13 cellular contexts compared by ENCODE assay signal in the genomic region with DNA sequence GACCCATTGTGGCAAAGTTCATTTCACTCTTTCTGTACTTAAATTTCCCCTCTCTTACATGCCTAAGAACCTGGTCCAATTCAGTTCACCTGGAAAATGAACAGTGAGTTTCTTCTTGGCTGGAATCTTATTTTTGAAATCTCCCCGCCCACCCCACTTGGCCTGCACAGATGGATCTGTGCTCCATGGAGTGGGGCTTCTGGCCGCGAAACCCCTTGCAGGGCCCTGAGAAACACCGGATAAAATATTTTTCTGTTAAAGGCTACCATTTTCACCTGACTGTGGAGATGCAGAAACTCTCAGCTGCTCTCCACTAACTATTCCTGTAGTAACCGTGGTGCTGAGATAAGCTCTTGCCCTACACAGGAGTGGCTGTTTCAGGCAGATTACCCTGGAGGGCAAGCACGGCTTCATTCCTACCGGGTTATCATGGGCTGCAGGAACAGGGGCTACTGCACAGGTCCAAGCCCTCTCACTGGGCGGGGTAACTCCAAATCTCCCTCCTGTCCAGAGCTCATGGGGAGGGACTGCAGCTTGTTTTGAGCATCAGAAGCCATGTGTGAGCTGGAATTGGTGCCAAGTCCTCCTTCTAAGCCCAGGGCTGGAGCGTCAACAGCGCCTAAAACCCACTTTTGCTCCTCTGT.
DNase-seq lines count a peak whose midpoint lies in the region; ATAC-seq, FAIRE-seq and TF ChIP-seq lines count a peak whose summit lies in the region.
"Had no signal": no experiment of that assay in that cellular context is flagged by ENCODE, and none has a peak within 500 bp of the region (broad histone marks: within the 10 kb centered on the region; RNA-seq: fewer than 3 reads in every experiment).

No MANE protein-coding gene starts in this region.

- no peak overlapping the region for H2AFZ ChIP-seq in H1 (ENCODE audit: low read length)

- ATAC-seq in Right ventricle myocardium inferior = peak; percentile 62
- ATAC-seq in lung (ENCODE audit: insufficient read depth, low FRiP score) = no peak
- no peak for ATAC-seq in HG02870 (IDR thresholded peaks at IDR 0.05; ENCODE audit: unreplicated experiment)
- no peak for ATAC-seq in gastroesophageal sphincter

- H3K23me2 ChIP-seq in H1 (ENCODE audit: low read depth, low read length) = peaks cover 7% of the 10 kb centered on the region

- H3K27ac Mint-ChIP-seq in activated naive CD4-positive, alpha-beta T cell treated with anti-CD3 and anti-CD28 coated beads, Interleukin-2, amount 10 ng/mL, durations not matched to agents 7 days and 5 days = no peak overlapping the region

- peaks cover 60% of the 10 kb centered on the region for H3K27me3 Mint-ChIP-seq in activated naive CD4-positive, alpha-beta T cell treated with anti-CD3 and anti-CD28 coated beads, Interleukin-2, amount 10 ng/mL, durations not matched to agents 7 days and 5 days

- H3K27me3 ChIP-seq in H1 (replicated peaks in 1 of 4; ENCODE audit: control insufficient read depth in 3 of 4, extremely low read depth in 1 of 4, insufficient read depth in 3 of 4, low read length in 3 of 4) (no peaks in the 10 kb centered on the region), lung (ENCODE audit: control insufficient read depth, insufficient read depth) (no peaks in the 10 kb centered on the region), gastroesophageal sphincter (no peaks in the 10 kb centered on the region)

- no peak for TF ChIP-seq EP300 in H1 (IDR thresholded peaks at IDR 0.05; ENCODE audit: borderline replicate concordance in 1 of 2, low read depth in 2 of 2, low read length in 2 of 2)
- no peak for TF ChIP-seq EP300 in gastroesophageal sphincter (IDR thresholded peaks at IDR 0.05)

- no peak overlapping the region for H3K23ac ChIP-seq in H1 (ENCODE audit: insufficient read length)

- H2AK5ac ChIP-seq in H1 (ENCODE audit: low read depth, low read length) = no peak overlapping the region

- DNase-seq in Right ventricle myocardium inferior (ENCODE audit: missing footprints) (no peak), cardiac septum (ENCODE audit: low spot score) (no peak), H1 (ENCODE audit: low read depth in 1 of 2, low spot score in 2 of 2) (no peak), lung (ENCODE audit: low spot score) (no peak), MV-4-11 (lab: John Stamatoyannopoulos, UW) (no peak)
- DNase-seq in activated naive CD4-positive, alpha-beta T cell treated with anti-CD3 and anti-CD28 coated beads, Interleukin-2, amount 10 ng/mL, durations not matched to agents 7 days and 5 days = no peak
- DNase-seq: activated CD4-positive, alpha-beta T cell treated with anti-CD3 and anti-CD28 coated beads, Interleukin-2, amount 50 U/mL, for 1 hour; NCI-H1092 had no signal

- H3K4me2 ChIP-seq in H1 (ENCODE audit: insufficient read depth in 1 of 2, low read depth in 2 of 2, low read length in 2 of 2) = peak overlapping the region; percentile 83 to 86

- H3K9me3 Mint-ChIP-seq in activated naive CD4-positive, alpha-beta T cell treated with anti-CD3 and anti-CD28 coated beads, Interleukin-2, amount 10 ng/mL, durations not matched to agents 7 days and 5 days = no peaks in the 10 kb centered on the region

- peaks cover 0 to 10% of the 10 kb centered on the region in 2 experiments; a peak in 1 of 4 replicates for H3K79me2 ChIP-seq in H1 (ENCODE audit: control insufficient read depth in 1 of 2, insufficient read depth in 2 of 2, low read length in 2 of 2)

- no peaks in the 10 kb centered on the region for H3K9me3 ChIP-seq in H1 (ENCODE audit: insufficient read depth in 2 of 2, low read depth in 1 of 2, low read length in 1 of 2)
- H3K9me3 ChIP-seq in lung (ENCODE audit: control insufficient read depth in 2 of 2, insufficient read depth in 1 of 2, low read length in 1 of 2) = no peaks in the 10 kb centered on the region
- no peaks in the 10 kb centered on the region for H3K9me3 ChIP-seq in gastroesophageal sphincter
- H3K9me3 ChIP-seq: neutrophil had no signal

- CTCF ChIA-PET in H1 (lab: Charles Lee; ENCODE audit: partially characterized antibody) = interaction anchor here (1.0 to 2.5 kb wide), 5 partner anchors 11 to 70 kb away, joined by 3 to 12 read pairs (median 4); no protein-coding TSS in a partner anchor
- CTCF ChIA-PET in activated naive CD4-positive, alpha-beta T cell treated with anti-CD3 and anti-CD28 coated beads, Interleukin-2, amount 10 ng/mL, durations not matched to agents 7 days and 5 days (lab: Charles Lee) = no interaction called here

- H3K4me3 ChIP-seq in H1 (ENCODE audit: extremely low read depth in 1 of 4, insufficient read depth in 2 of 4, low read depth in 3 of 4, low read length in 4 of 4) (peak overlapping the region in 3 of 4 experiments; percentile 40 to 62 (median 48); a peak in 6 of 8 replicates), lung (no peak overlapping the region), gastroesophageal sphincter (peak overlapping the region in 1 of 2 donors; percentile 57)

- peak overlapping the region; percentile 10; the same call in 1 of the 2 replicates for H2BK12ac ChIP-seq in H1 (ENCODE audit: low read depth, low read length)

- H3K36me3 ChIP-seq in H1 (ENCODE audit: control insufficient read depth in 2 of 4, insufficient read depth in 4 of 4, low read length in 3 of 4) (peaks cover 0 to 12% (median 3%) of the 10 kb centered on the region in 4 experiments; a peak in 6 of 8 replicates), lung (ENCODE audit: control insufficient read depth in 2 of 2, insufficient read depth in 2 of 2, low read length in 2 of 2) (peaks cover 0 to 4% of the 10 kb centered on the region in 2 donors), gastroesophageal sphincter (peaks cover 0 to 9% of the 10 kb centered on the region in 2 donors)
- H3K36me3 ChIP-seq: neutrophil had no signal

- no peak overlapping the region for H3K56ac ChIP-seq in H1 (replicated peaks; ENCODE audit: insufficient read length, low read depth, low read length)

- peak overlapping the region; percentile 53; the same call in 1 of the 2 replicates for H2BK5ac ChIP-seq in H1 (ENCODE audit: low read depth, low read length)

- H3K4me1 ChIP-seq in H1 (replicated peaks in 1 of 4; ENCODE audit: control insufficient read depth in 3 of 4, insufficient read depth in 4 of 4, low read length in 3 of 4) (peaks cover 10 to 31% (median 20%) of the 10 kb centered on the region in 4 experiments), lung (ENCODE audit: control insufficient read depth in 2 of 2, insufficient read depth in 2 of 2, low read length in 2 of 2) (peaks cover 8 to 15% of the 10 kb centered on the region in 2 donors), gastroesophageal sphincter (peaks cover 0 to 63% (median 5%) of the 10 kb centered on the region in 3 donors)

- H3K36me3 Mint-ChIP-seq in activated naive CD4-positive, alpha-beta T cell treated with anti-CD3 and anti-CD28 coated beads, Interleukin-2, amount 10 ng/mL, durations not matched to agents 7 days and 5 days = no peaks in the 10 kb centered on the region

- H4K91ac ChIP-seq in H1 (replicated peaks; ENCODE audit: insufficient read length, low read length) = peak overlapping the region; percentile 45

- peak overlapping the region; percentile 44 for H4K5ac ChIP-seq in H1 (ENCODE audit: insufficient read length, low read depth, low read length)

- H2BK120ac ChIP-seq in H1 (replicated peaks; ENCODE audit: low read depth, low read length) = no peak overlapping the region

- peak overlapping the region; percentile 2 for H3K4ac ChIP-seq in H1 (replicated peaks; ENCODE audit: insufficient read length, low read depth, low read length)

- peaks cover 0 to 4% of the 10 kb centered on the region in 2 experiments for H4K20me1 ChIP-seq in H1 (replicated peaks in 1 of 2; ENCODE audit: control insufficient read depth in 1 of 2, insufficient read depth in 2 of 2, low read length in 2 of 2)

- POLR2A ChIA-PET in H1 (lab: Charles Lee; ENCODE audit: partially characterized antibody) = interaction anchor here (0.8 to 1.6 kb wide), 5 partner anchors 9 to 54 kb away, joined by 3 to 5 read pairs (median 4); no protein-coding TSS in a partner anchor

- TF ChIP-seq POLR2A in H1 (IDR thresholded peaks at IDR 0.05; ENCODE audit: control extremely low read depth in 1 of 2, low read depth in 2 of 2, low read length in 2 of 2) = no peak
- no peak for TF ChIP-seq POLR2A in gastroesophageal sphincter (IDR thresholded peaks at IDR 0.05)

- intact Hi-C loops in Right ventricle myocardium inferior (cut with DNase I) (loop anchor here (5.0 kb wide), 2 partner anchors 33 to 67 kb away; no protein-coding TSS in a partner anchor), cardiac septum (cut with DNase I) (loop anchor here (2.0 to 5.0 kb wide), 2 partner anchors 21 to 72 kb away; no protein-coding TSS in a partner anchor)

- H3K27ac ChIP-seq in H1 (ENCODE audit: low read depth, low read length) (peak overlapping the region; percentile 44; the same call in 1 of the 2 replicates), lung (ENCODE audit: low read depth in 1 of 2, low read length in 1 of 2) (peak overlapping the region; percentile 20 to 79), gastroesophageal sphincter (peak overlapping the region in 2 of 4 donors; percentile 8 to 72)
- H3K27ac ChIP-seq: neutrophil had no signal

- 0 out of 2 replicates have a peak overlapping the region, but pooled peaks have one; percentile 41 for H3K18ac ChIP-seq in H1 (ENCODE audit: extremely low read depth, low read length)

- TF ChIP-seq RAD21 in H1 (IDR thresholded peaks at IDR 0.05 in 1 of 2, conservative IDR thresholded peaks at IDR 0.05 in 1 of 2; ENCODE audit: low read depth in 2 of 2, low read length in 2 of 2) = no peak

- H2BK20ac ChIP-seq in H1 (ENCODE audit: low read length) = 0 out of 2 replicates have a peak overlapping the region, but pooled peaks have one; percentile 28

- no peaks in the 10 kb centered on the region for H3K79me1 ChIP-seq in H1 (ENCODE audit: low read depth, low read length)

- H3K14ac ChIP-seq in H1 (ENCODE audit: insufficient read length) = no peak overlapping the region

- no peak overlapping the region for H4K8ac ChIP-seq in H1 (ENCODE audit: extremely low read depth, insufficient read depth, low read length)

- peaks cover 18% of the 10 kb centered on the region for H3K4me1 Mint-ChIP-seq in activated naive CD4-positive, alpha-beta T cell treated with anti-CD3 and anti-CD28 coated beads, Interleukin-2, amount 10 ng/mL, durations not matched to agents 7 days and 5 days

- H3K4me3 Mint-ChIP-seq in activated naive CD4-positive, alpha-beta T cell treated with anti-CD3 and anti-CD28 coated beads, Interleukin-2, amount 10 ng/mL, durations not matched to agents 7 days and 5 days = no peak overlapping the region

- 81% methylated on average over 10 of the region's 10 CpGs; no CpG with 5 or more reads in 1 of the 2 experiments for WGBS in H1 (ENCODE audit: extremely low coverage in 1 of 2, insufficient coverage in 1 of 2, insufficient read length in 1 of 2, insufficient replicate concordance in 2 of 2, low coverage in 1 of 2, low lambda C conversion rate in 2 of 2, missing lambda C conversion rate in 1 of 2), 2 experiments
- 63 to 76% methylated on average over 10 of the region's 10 CpGs for WGBS in lung, 2 donors
- 79 to 83% methylated on average over 6 to 8 of the region's 10 CpGs for WGBS in gastroesophageal sphincter (ENCODE audit: low coverage in 1 of 2), 2 donors

- H2BK15ac ChIP-seq in H1 (ENCODE audit: low read length) = no peak overlapping the region

- H3K9ac ChIP-seq in H1 (replicated peaks in 1 of 4; ENCODE audit: extremely low read depth in 1 of 4, low read depth in 3 of 4, low read length in 3 of 4) = no peak overlapping the region; a peak in 1 of 7 replicates

- no peak for FAIRE-seq in H1 (lab: Jason Lieb, UNC)
- FAIRE-seq: A204.1, RCC 7860 had no signal

- TF ChIP-seq CTCF in H1 (IDR thresholded peaks at IDR 0.05; ENCODE audit: control extremely low read depth in 1 of 3, insufficient read depth in 1 of 3, low read depth in 1 of 3, low read length in 3 of 3) = no peak
- TF ChIP-seq CTCF in lung (IDR thresholded peaks at IDR 0.05; ENCODE audit: control extremely low read depth, extremely low read depth) = no peak
- no peak for TF ChIP-seq CTCF in gastroesophageal sphincter (IDR thresholded peaks at IDR 0.05)
